ENCODE assay signal across 11 cellular contexts in genomic region chr17:29933379-29933778, GRCh38. TPM values are rescaled to one million over a fixed set of nuclear protein-coding genes. Genes with fewer than 3 reads are reported as not detected.
A peak's percentile ranks its signal among the peaks of the same experiment; 100 is the strongest.
DNase-seq lines count a peak whose midpoint lies in the region; ATAC-seq and TF ChIP-seq lines count a peak whose summit lies in the region.
"Had no signal": no experiment of that assay in that cellular context is flagged by ENCODE, and none has a peak within 500 bp of the region (broad histone marks: within the 10 kb centered on the region; RNA-seq: fewer than 3 reads in every experiment).

No MANE protein-coding gene starts in this region.

- H3K4me1 ChIP-seq in Caco-2: peaks cover 13% of the 10 kb centered on the region
- H3K4me1 ChIP-seq in adipocyte (ENCODE audit: control insufficient read depth, insufficient read depth, low read length): peaks cover 16% of the 10 kb centered on the region
- H3K4me1 ChIP-seq in Karpas-422 (ENCODE audit: low read length): peaks cover 16% of the 10 kb centered on the region

- peak; percentile 41 to 61 for TF ChIP-seq CTCF in Caco-2 (IDR thresholded peaks at IDR 0.05; ENCODE audit: insufficient read depth in 1 of 2, low read depth in 1 of 2, low read length in 1 of 2, severe bottlenecking in 1 of 2, unreplicated experiment in 1 of 2)

- H3K9me3 ChIP-seq in Caco-2: no peaks in the 10 kb centered on the region
- H3K9me3 ChIP-seq in adipocyte (ENCODE audit: control insufficient read depth, low read length): no peaks in the 10 kb centered on the region
- H3K9me3 ChIP-seq in Karpas-422 (ENCODE audit: low read length): no peaks in the 10 kb centered on the region
- H3K9me3 ChIP-seq: MG63 had no signal

- CTCF ChIA-PET in Caco-2 (lab: Charles Lee): interaction anchor here (0.7 to 4.9 kb wide), 6 partner anchors 20 to 640 kb away, joined by 3 to 51 read pairs (median 6); partner anchors contain the start of gene NUFIP2

- H3K79me2 ChIP-seq in Karpas-422 (ENCODE audit: low read length): peaks cover 16% of the 10 kb centered on the region

- H3K4me2 ChIP-seq in Karpas-422 (ENCODE audit: low read depth, low read length, poor library complexity, severe bottlenecking): no peak overlapping the region

- no peak overlapping the region for H3K27ac Mint-ChIP-seq in Caco-2 (ENCODE audit: unreplicated experiment)

- no peaks in the 10 kb centered on the region for H3K9me3 Mint-ChIP-seq in Caco-2 (ENCODE audit: unreplicated experiment)

- H3K27me3 ChIP-seq in Caco-2 (replicated peaks; ENCODE audit: control insufficient read depth, insufficient read depth, low read length): no peaks in the 10 kb centered on the region
- H3K27me3 ChIP-seq in adipocyte (replicated peaks; ENCODE audit: control insufficient read depth, insufficient read depth, low read length): no peaks in the 10 kb centered on the region
- no peaks in the 10 kb centered on the region for H3K27me3 ChIP-seq in Karpas-422 (ENCODE audit: low read length)
- H3K27me3 ChIP-seq: MG63 had no signal

- H3K4me3 ChIP-seq in Caco-2 (ENCODE audit: low read depth, low read length) (no peak overlapping the region), adipocyte (ENCODE audit: low read length) (no peak overlapping the region), Karpas-422 (ENCODE audit: low read length) (no peak overlapping the region)
- H3K4me3 ChIP-seq: MG63 had no signal

- H3K9me2 ChIP-seq in Karpas-422 (replicated peaks; ENCODE audit: insufficient read depth, low read length): no peaks in the 10 kb centered on the region

- H2AFZ ChIP-seq in Karpas-422 (ENCODE audit: low read length): no peak overlapping the region

- H3K27me3 Mint-ChIP-seq in Caco-2 (ENCODE audit: insufficient read depth, unreplicated experiment): peaks cover 2% of the 10 kb centered on the region

- POLR2A ChIA-PET in Caco-2 (lab: Charles Lee): no interaction called here

- H4K20me1 ChIP-seq in Karpas-422 (ENCODE audit: insufficient read depth, low read depth, low read length): no peaks in the 10 kb centered on the region

- H3K4me1 Mint-ChIP-seq in Caco-2 (ENCODE audit: low read depth, unreplicated experiment): no peaks in the 10 kb centered on the region

- no TSS peak for BruUV-seq in Caco-2 (replicated peaks; lab: Mats Ljungman, UMichigan)

- no peak for ATAC-seq in GM21526 (IDR thresholded peaks at IDR 0.05; ENCODE audit: low FRiP score, unreplicated experiment)
- no peak for ATAC-seq in HG02885 (IDR thresholded peaks at IDR 0.05; ENCODE audit: poor library complexity, unreplicated experiment)

- DNase-seq in Caco-2 (peak; percentile 58 to 64), HT1080 (ENCODE audit: low read depth) (peak; percentile 36), adipocyte (ENCODE audit: low read depth) (peak; percentile 35), left kidney (ENCODE audit: low read depth, low spot score) (peak; percentile 48), Karpas-422 (no peak)
- no peak for DNase-seq in stimulated activated CD4-positive, alpha-beta T cell treated with anti-CD3 and anti-CD28 coated beads, Interleukin-4, amount 100 ng/mL, for 4 hours
- DNase-seq: activated CD4-positive, alpha-beta T cell treated with anti-CD3 and anti-CD28 coated beads for 48 hours; MG63 had no signal

- peaks cover 11% of the 10 kb centered on the region for H3K36me3 Mint-ChIP-seq in Caco-2 (ENCODE audit: insufficient read depth, unreplicated experiment)

- intact Hi-C loops in Caco-2 (cut with micrococcal nuclease; ENCODE audit: unreplicated experiment): loop anchor here (1.0 kb wide), 2 partner anchors 88 to 160 kb away; no protein-coding TSS in a partner anchor

- no peak overlapping the region for H3K4me3 Mint-ChIP-seq in Caco-2 (ENCODE audit: unreplicated experiment)

- H3K27ac ChIP-seq in Karpas-422 (ENCODE audit: low read length): no peak overlapping the region

- H3K36me3 ChIP-seq in Caco-2 (ENCODE audit: control insufficient read depth, insufficient read depth, low read length) (no peaks in the 10 kb centered on the region), adipocyte (ENCODE audit: control insufficient read depth, insufficient read depth, low read length, severe bottlenecking) (no peaks in the 10 kb centered on the region), Karpas-422 (ENCODE audit: insufficient read depth, low read length) (no peaks in the 10 kb centered on the region)
- H3K36me3 ChIP-seq: MG63 had no signal

- H3K9ac ChIP-seq in adipocyte (ENCODE audit: low read length) (no peak overlapping the region), Karpas-422 (ENCODE audit: low read length) (no peak overlapping the region)

RNA-seq across cellular contexts. Expression of gene SSH2, which starts 3.4 kb away (rescaled TPM):
- total RNA-seq in Caco-2 (2022): 42.4 and 48.2 TPM in 2 replicates
- total RNA-seq in HT1080 (2014; rRNA removed; shearing (Covaris generic)): 10.2 and 15.8 TPM in 2 replicates
- 8.9 and 10.3 TPM in 2 replicates for polyA plus RNA-seq in HT1080 (2015; cell fraction: cytosol; rRNA removed)
- 10.7 and 12.5 TPM in 2 replicates for polyA plus RNA-seq in HT1080 (2015; cell fraction: nucleus; rRNA removed)
- total RNA-seq in Karpas-422 (2014; rRNA removed; shearing (Covaris generic); ENCODE audit: low replicate concordance): 35.3 and 53.9 TPM in 2 replicates

RNA-seq across cellular contexts. Expression of gene EFCAB5, which starts 8.1 kb away (rescaled TPM):
- total RNA-seq in Caco-2 (2022): 0.43 TPM in 1 of 2 replicates, not detected in the other
- 0.33 and 0.77 TPM in 2 replicates for total RNA-seq in HT1080 (2014; rRNA removed; shearing (Covaris generic))
- 0.03 TPM in 1 of 2 replicates, not detected in the other for polyA plus RNA-seq in HT1080 (2015; cell fraction: cytosol; rRNA removed)
- polyA plus RNA-seq in HT1080 (2015; cell fraction: nucleus; rRNA removed): 0.07 TPM in 1 of 2 replicates, not detected in the other
- total RNA-seq in Karpas-422 (2014; rRNA removed; shearing (Covaris generic); ENCODE audit: low replicate concordance): 0.07 and 2.1 TPM in 2 replicates
- total RNA-seq: mesenteric fat pad had no signal

Comparison
In these comparisons a context has a peak if more than half of its experiments do, and no peak if none do; other contexts are left out.
1. DNase-seq: peak in Caco-2 (2 of 2), HT1080 (single experiment), adipocyte (single experiment) and left kidney (single experiment); none in Karpas-422 (single experiment) and stimulated activated CD4-positive, alpha-beta T cell treated with anti-CD3 and anti-CD28 coated beads, Interleukin-4, amount 100 ng/mL, for 4 hours (0 of 2).